In the genomic region with DNA sequence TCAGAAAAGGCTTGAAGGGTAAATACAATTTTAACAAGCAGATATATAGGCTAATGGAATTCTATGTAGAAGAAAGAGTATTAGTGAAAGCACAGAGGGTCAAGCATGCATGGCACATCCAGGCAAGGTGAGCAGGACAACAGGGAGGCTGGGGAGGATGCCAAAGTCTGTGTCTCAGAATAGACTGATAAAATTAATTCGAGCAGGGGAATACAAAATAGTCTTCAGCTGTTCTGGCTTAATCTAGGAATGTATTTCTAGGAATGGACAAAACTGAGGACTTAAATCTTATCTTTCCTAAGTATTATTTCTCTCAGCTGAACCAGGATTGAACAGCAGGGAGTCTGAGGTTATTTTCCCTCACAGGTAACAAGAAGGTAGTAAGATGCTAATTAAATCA, we compare ENCODE assay signal across 24 cellular contexts.
"Had no signal": no experiment of that assay in that cellular context is flagged by ENCODE, and none has a peak within 500 bp of the region (broad histone marks: within the 10 kb centered on the region; RNA-seq: fewer than 3 reads in every experiment).

No MANE protein-coding gene starts in this region.

- H3K27ac ChIP-seq: KMS-11, SJCRH30 had no signal

- H3K27me3 ChIP-seq: SJCRH30 had no signal

- H3K4me3 Mint-ChIP-seq: IgD-negative memory B cell had no signal

- H3K4me3 ChIP-seq: K562, SJCRH30 had no signal

- ATAC-seq: K562, Panc1, PC-3, Right ventricle myocardium inferior, SK-N-SH treated with all-trans-retinoic acid at 6 μM for 48 hours had no signal

- H3K9me3 Mint-ChIP-seq: IgD-negative memory B cell had no signal

- H3K4me1 ChIP-seq: SJCRH30 had no signal

- H3K9me3 ChIP-seq: SJCRH30 had no signal

- DNase-seq: Kasumi-1; MM.1S; NCI-H1092 treated with DMSO at 0.1 percent for 48 hours; NCI-H1436; NCI-H187; NCI-H2029; NCI-H2081 treated with DMSO at 0.1 percent for 48 hours; NCI-H2171; NCI-H226; NCI-H446; NCI-H510A; NCI-H524 treated with DMSO at 0.1 percent for 48 hours; NCI-H69; NCI-H774; NK-92 treated with Interleukin-12 subunit alpha and Interleukin-12 subunit beta, amount 100 ng/mL, for 24 hours; PC-3; SHP77 treated with DMSO at 0.1 percent for 48 hours; SJCRH30 had no signal

- H3K27ac Mint-ChIP-seq: IgD-negative memory B cell had no signal
